Comparison of ENCODE assay signal across 8 cellular contexts in the genomic region with DNA sequence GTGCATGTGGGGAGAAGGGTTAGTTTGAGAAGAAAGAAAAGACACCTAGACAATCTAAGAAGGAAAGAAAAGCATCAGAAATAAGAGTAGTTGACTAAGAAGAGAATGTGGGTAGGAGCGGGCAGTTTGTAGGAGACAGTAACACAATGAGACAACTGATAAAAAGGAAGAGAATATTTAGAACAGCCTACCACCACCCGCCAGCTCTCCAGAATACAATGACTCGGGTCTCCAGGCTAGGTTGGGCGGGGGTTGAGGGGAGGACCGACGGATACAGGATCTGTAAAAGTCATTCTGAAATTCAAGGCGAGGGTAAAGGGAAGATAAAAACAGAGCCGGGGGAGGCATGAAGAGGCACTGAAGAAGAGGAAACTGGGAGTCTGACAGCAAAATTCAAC. TPM values are rescaled to one million over a fixed set of nuclear protein-coding genes. Genes with fewer than 3 reads are reported as not detected.
A peak's percentile ranks its signal among the peaks of the same experiment; 100 is the strongest.
DNase-seq lines count a peak whose midpoint lies in the region; ATAC-seq and TF ChIP-seq lines count a peak whose summit lies in the region.

No MANE protein-coding gene starts in this region.

- ATAC-seq in lung (ENCODE audit: insufficient read depth, low FRiP score) (no peak), GM21381 (IDR thresholded peaks at IDR 0.05; ENCODE audit: unreplicated experiment) (no peak), HG03460 (IDR thresholded peaks at IDR 0.05; ENCODE audit: unreplicated experiment) (no peak)

- H3K4me3 ChIP-seq in DOHH2 (ENCODE audit: low read length) (peak overlapping the region; percentile 88), lung (peak overlapping the region; percentile 69), thymus (ENCODE audit: low read length) (peak overlapping the region; percentile 94)

- H3K79me2 ChIP-seq in DOHH2 (ENCODE audit: control insufficient read depth, low read length): peaks cover 24% of the 10 kb centered on the region

- H3F3A ChIP-seq in DOHH2 (ENCODE audit: control insufficient read depth, insufficient read depth): peaks cover 13% of the 10 kb centered on the region

- peak overlapping the region; percentile 74 for H3K4me2 ChIP-seq in DOHH2 (ENCODE audit: low read length)

- H3K27ac ChIP-seq in DOHH2 (ENCODE audit: low read depth, low read length) (peak overlapping the region; percentile 74), caudate nucleus (ENCODE audit: low read depth, low read length) (peak overlapping the region; percentile 99), lung (ENCODE audit: low read depth in 1 of 2, low read length in 1 of 2) (peak overlapping the region; percentile 97 to 98), thymus (ENCODE audit: low read depth) (peak overlapping the region; percentile 100)

- H4K20me1 ChIP-seq in DOHH2 (ENCODE audit: control insufficient read depth, insufficient read depth, low read depth, low read length): 0 out of 2 replicates have a peak, but pooled peaks cover 4% of the 10 kb centered on the region

- peaks cover 24% of the 10 kb centered on the region for H3K36me3 ChIP-seq in DOHH2 (ENCODE audit: control insufficient read depth, low read length)
- peaks cover 0 to 11% of the 10 kb centered on the region in 2 donors for H3K36me3 ChIP-seq in lung (ENCODE audit: control insufficient read depth in 2 of 2, insufficient read depth in 2 of 2, low read length in 2 of 2)
- peaks cover 20% of the 10 kb centered on the region for H3K36me3 ChIP-seq in thymus (ENCODE audit: control insufficient read depth, insufficient read depth)

- peak; percentile 62 for DNase-seq in NCI-H748 treated with DMSO at 0.1 percent for 48 hours (lab: John Stamatoyannopoulos, UW)
- peak in 2 of 61 donors; percentile 56 to 59 for DNase-seq in caudate nucleus (lab: John Stamatoyannopoulos, UW)
- no peak for DNase-seq in lung (ENCODE audit: low spot score)
- no peak for DNase-seq in SIG-M5 (lab: John Stamatoyannopoulos, UW)

- H3K9me3 ChIP-seq in DOHH2 (ENCODE audit: control insufficient read depth, insufficient read depth, low read length) (no peaks in the 10 kb centered on the region), lung (ENCODE audit: control insufficient read depth in 2 of 2, insufficient read depth in 1 of 2, low read length in 1 of 2) (no peaks in the 10 kb centered on the region), thymus (ENCODE audit: control insufficient read depth) (no peaks in the 10 kb centered on the region)

- H3K4me1 ChIP-seq in DOHH2 (ENCODE audit: control insufficient read depth, low read length) (peaks cover 23% of the 10 kb centered on the region), lung (ENCODE audit: control insufficient read depth in 2 of 2, insufficient read depth in 2 of 2, low read length in 2 of 2) (peaks cover 7 to 11% of the 10 kb centered on the region in 2 donors), thymus (ENCODE audit: control insufficient read depth, insufficient read depth, low read length) (peaks cover 15% of the 10 kb centered on the region)

- WGBS in lung, 2 donors: 0 to 1% methylated on average over 8 of the region's 8 CpGs
- under 1% methylated on average over 8 of the region's 8 CpGs for WGBS in thymus

- H3K27me3 ChIP-seq in DOHH2 (ENCODE audit: control insufficient read depth, low read length): no peaks in the 10 kb centered on the region
- H3K27me3 ChIP-seq in lung (ENCODE audit: control insufficient read depth, insufficient read depth): no peaks in the 10 kb centered on the region
- H3K27me3 ChIP-seq in thymus (ENCODE audit: control insufficient read depth, insufficient read depth): no peaks in the 10 kb centered on the region

- no peaks in the 10 kb centered on the region for H3K9me2 ChIP-seq in DOHH2 (replicated peaks; ENCODE audit: control insufficient read depth, low read length)

- TF ChIP-seq CTCF in DOHH2 (IDR thresholded peaks at IDR 0.05; ENCODE audit: low read depth, low read length, poor library complexity, severe bottlenecking) (no peak), lung (IDR thresholded peaks at IDR 0.05; ENCODE audit: control extremely low read depth, extremely low read depth) (no peak)

RNA-seq across cellular contexts. Expression of a gene that starts 0.7 kb away (rescaled TPM):
- total RNA-seq in lung: 10 to 100 TPM; 49.5 to 57.7 TPM
- 10 to 100 TPM; 30.6 to 68.6 TPM for polyA plus RNA-seq in lung
- polyA plus RNA-seq in thymus: 51.3 TPM

RNA-seq across cellular contexts. Expression of a gene that starts 4.2 kb away (rescaled TPM):
- total RNA-seq in lung: under 1 TPM in 1 of 2 donors, not detected in 1; 0.21 TPM
- polyA plus RNA-seq in lung (1 to 10 TPM in 1 of 2 donors, not detected in 1; 2.2 TPM), thymus (not detected)

RNA-seq across cellular contexts. Expression of a gene that starts 12.7 kb away (rescaled TPM):
- total RNA-seq in lung: not detected
- not detected for polyA plus RNA-seq in lung
- not detected for polyA plus RNA-seq in thymus

RNA-seq across cellular contexts. Expression of a gene that starts 19.1 kb away (rescaled TPM):
- not detected for total RNA-seq in lung
- polyA plus RNA-seq in lung (under 1 TPM; 0.14 to 0.16 TPM), thymus (7.0 TPM)

RNA-seq across cellular contexts. Expression of a gene that starts 20.8 kb away (rescaled TPM):
- total RNA-seq in lung: 1 to 10 TPM in 1 of 2 donors, under 1 TPM in 1; 0.64 to 1.1 TPM
- polyA plus RNA-seq in lung (1 to 10 TPM in 1 of 2 donors, under 1 TPM in 1; 0.45 to 2.3 TPM), thymus (0.32 TPM)
